Comparison of ENCODE assay signal across 18 cellular contexts in the genomic region with DNA sequence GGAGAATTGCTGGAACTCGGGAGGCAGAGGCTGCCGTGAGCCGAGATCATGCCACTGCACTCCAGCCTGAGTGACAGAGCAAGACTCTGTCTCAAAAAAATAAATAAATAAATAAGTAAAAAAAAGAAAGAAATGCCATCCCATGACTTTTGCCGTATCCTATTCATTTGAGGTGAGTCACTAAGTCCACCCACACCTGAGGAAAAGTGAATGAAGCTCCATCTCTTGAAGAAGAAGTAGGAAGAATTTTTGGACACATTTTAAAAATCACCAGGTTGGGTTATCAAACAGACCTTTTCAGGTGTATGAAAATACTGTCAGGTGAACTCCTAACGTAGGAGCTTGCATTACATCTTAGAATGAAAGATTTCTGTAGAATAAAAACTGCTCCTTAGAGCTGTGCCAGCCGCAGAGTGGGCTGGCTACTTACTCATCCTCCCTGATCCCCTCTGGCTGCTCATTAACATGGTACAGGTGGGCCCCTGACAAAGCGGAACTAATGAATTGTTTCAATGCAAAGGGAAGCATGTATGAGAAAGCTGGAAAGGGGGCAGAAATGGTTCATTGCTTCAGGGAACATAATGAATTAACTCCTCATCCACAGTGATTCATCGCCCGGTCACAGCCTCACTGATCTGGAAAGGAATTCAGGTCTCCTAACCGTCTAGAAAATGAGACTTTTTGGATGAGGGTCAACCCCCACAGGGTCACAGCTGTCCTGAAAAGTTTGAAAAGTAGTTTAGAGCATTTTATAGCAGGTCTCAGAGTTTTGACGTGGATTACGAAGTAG.
A peak's percentile ranks its signal among the peaks of the same experiment; 100 is the strongest.
DNase-seq lines count a peak whose midpoint lies in the region; ATAC-seq, FAIRE-seq and TF ChIP-seq lines count a peak whose summit lies in the region.
"Had no signal": no experiment of that assay in that cellular context is flagged by ENCODE, and none has a peak within 500 bp of the region (broad histone marks: within the 10 kb centered on the region; RNA-seq: fewer than 3 reads in every experiment).

No MANE protein-coding gene starts in this region.

- H3K36me3 ChIP-seq in bronchial epithelial cell (ENCODE audit: control insufficient read depth, insufficient read depth, low read length) (no peaks in the 10 kb centered on the region), mesendoderm (ENCODE audit: control insufficient read depth, insufficient read depth, low read length) (no peaks in the 10 kb centered on the region)
- H3K36me3 ChIP-seq: neutrophil had no signal

- no peak overlapping the region for H3K4me3 Mint-ChIP-seq in effector memory CD8-positive, alpha-beta T cell
- H3K4me3 Mint-ChIP-seq in activated T-cell treated with anti-CD3 and anti-CD28 coated beads, Interleukin-2, amount 50 U/mL, for 4 hours: no peak overlapping the region
- H3K4me3 Mint-ChIP-seq: T-helper 2 cell treated with Interferon-gamma antibody and Interleukin-4, amounts not matched to agents 5 μg/mL and 100 μg/mL, for 36 hours had no signal

- peak overlapping the region; percentile 45 for H2BK120ac ChIP-seq in mesendoderm (ENCODE audit: low read depth, low read length)

- no peak overlapping the region for H3K27ac Mint-ChIP-seq in effector memory CD8-positive, alpha-beta T cell
- H3K27ac Mint-ChIP-seq: T-helper 2 cell treated with Interferon-gamma antibody and Interleukin-4, amounts not matched to agents 5 μg/mL and 100 μg/mL, for 36 hours had no signal

- no peaks in the 10 kb centered on the region for H3K4me1 ChIP-seq in mesendoderm (ENCODE audit: control insufficient read depth, low read depth, low read length)

- TF ChIP-seq CTCF in bronchial epithelial cell (IDR thresholded peaks at IDR 0.05; ENCODE audit: insufficient read depth, low read length, severe bottlenecking): no peak

- H3K56ac ChIP-seq in mesendoderm (ENCODE audit: low read length): no peak overlapping the region

- peak; percentile 100 for TF ChIP-seq EP300 in Ishikawa (IDR thresholded peaks at IDR 0.05; ENCODE audit: borderline replicate concordance)

- no peak for FAIRE-seq in bronchial epithelial cell (lab: Jason Lieb, UNC)
- FAIRE-seq: endometrium, islet of Langerhans had no signal

- no peak overlapping the region for H4K8ac ChIP-seq in mesendoderm (ENCODE audit: low read depth, low read length)

- peak; percentile 54 for DNase-seq in AG08396 (ENCODE audit: low spot score)
- peak; percentile 94 for DNase-seq in bronchial epithelial cell (ENCODE audit: low read depth)
- DNase-seq in mesendoderm: no peak
- DNase-seq in SIG-M5 (lab: John Stamatoyannopoulos, UW): no peak
- DNase-seq in effector memory CD8-positive, alpha-beta T cell: no peak
- no peak for DNase-seq in activated T-cell treated with anti-CD3 and anti-CD28 coated beads, Interleukin-2, amount 50 U/mL, for 4 hours
- DNase-seq: amygdala; C1 segment of cervical spinal cord; NCI-H1105; NK-92 treated with Interleukin-12 subunit alpha and Interleukin-12 subunit beta, amount 100 ng/mL, for 24 hours; stimulated activated CD4-positive, alpha-beta T cell treated with anti-CD3 and anti-CD28 coated beads, Interleukin-2, amount 100 ng/mL, for 24 hours; stimulated activated naive CD8-positive, alpha-beta T cell treated with anti-CD3 and anti-CD28 coated beads, Interleukin-15, Interleukin-2, amounts not matched to agents 100 U/mL and 50 U/mL, for 24 hours had no signal

- no peaks in the 10 kb centered on the region for H3K79me2 ChIP-seq in mesendoderm (ENCODE audit: control insufficient read depth, insufficient read depth, low read length)

- H2BK5ac ChIP-seq in mesendoderm (ENCODE audit: low read length): no peak overlapping the region

- peaks cover 6 to 17% of the 10 kb centered on the region in 2 donors for H3K4me1 Mint-ChIP-seq in effector memory CD8-positive, alpha-beta T cell (ENCODE audit: low read depth in 2 of 2)
- H3K4me1 Mint-ChIP-seq in activated T-cell treated with anti-CD3 and anti-CD28 coated beads, Interleukin-2, amount 50 U/mL, for 4 hours (ENCODE audit: low read depth): peaks cover 12% of the 10 kb centered on the region

- H3K23ac ChIP-seq in mesendoderm (ENCODE audit: low read length): no peak overlapping the region

- H3K36me3 Mint-ChIP-seq in effector memory CD8-positive, alpha-beta T cell (ENCODE audit: insufficient read depth): no peaks in the 10 kb centered on the region
- no peaks in the 10 kb centered on the region for H3K36me3 Mint-ChIP-seq in activated T-cell treated with anti-CD3 and anti-CD28 coated beads, Interleukin-2, amount 50 U/mL, for 4 hours (ENCODE audit: insufficient read depth)

- H2BK15ac ChIP-seq in mesendoderm (replicated peaks; ENCODE audit: low read depth): no peak overlapping the region

- ATAC-seq in GM18907 (IDR thresholded peaks at IDR 0.05; ENCODE audit: unreplicated experiment): no peak
- ATAC-seq in effector memory CD8-positive, alpha-beta T cell (replicated peaks): no peak
- no peak for ATAC-seq in activated T-cell treated with anti-CD3 and anti-CD28 coated beads, Interleukin-2, amount 50 U/mL, for 4 hours
- ATAC-seq: stimulated activated naive CD8-positive, alpha-beta T cell treated with anti-CD3 and anti-CD28 coated beads, Interleukin-15, Interleukin-2, amounts not matched to agents 100 U/mL and 50 U/mL, for 24 hours had no signal

- no peak overlapping the region for H3K4ac ChIP-seq in mesendoderm (ENCODE audit: low read depth, low read length)

- H3K79me1 ChIP-seq in mesendoderm (ENCODE audit: low read length): no peaks in the 10 kb centered on the region

- no peak overlapping the region for H3K4me3 ChIP-seq in bronchial epithelial cell (ENCODE audit: low read depth, low read length)
- no peak overlapping the region for H3K4me3 ChIP-seq in mesendoderm (ENCODE audit: low read length)

- H3K27me3 Mint-ChIP-seq in effector memory CD8-positive, alpha-beta T cell: no peaks in the 10 kb centered on the region
- no peaks in the 10 kb centered on the region for H3K27me3 Mint-ChIP-seq in activated T-cell treated with anti-CD3 and anti-CD28 coated beads, Interleukin-2, amount 50 U/mL, for 4 hours (ENCODE audit: low read depth)

- H3K27me3 ChIP-seq in bronchial epithelial cell (ENCODE audit: control insufficient read depth, insufficient read depth, low read length) (no peaks in the 10 kb centered on the region), mesendoderm (ENCODE audit: insufficient read depth, low read length, poor library complexity) (no peaks in the 10 kb centered on the region)

- no peak overlapping the region for H3K18ac ChIP-seq in mesendoderm (ENCODE audit: low read length)

- no peaks in the 10 kb centered on the region for H3K9me3 Mint-ChIP-seq in effector memory CD8-positive, alpha-beta T cell
- H3K9me3 Mint-ChIP-seq in activated T-cell treated with anti-CD3 and anti-CD28 coated beads, Interleukin-2, amount 50 U/mL, for 4 hours: no peaks in the 10 kb centered on the region

- H3K9ac ChIP-seq in mesendoderm (ENCODE audit: low read length): no peak overlapping the region

- H3K27ac ChIP-seq in mesendoderm (ENCODE audit: low read depth, low read length): no peak overlapping the region
- H3K27ac ChIP-seq: neutrophil had no signal

- H2AK5ac ChIP-seq in mesendoderm (ENCODE audit: low read length): no peak overlapping the region

- no CpG with 5 or more reads among the region's 12 CpGs for WGBS in mesendoderm (ENCODE audit: extremely low coverage, insufficient coverage, low lambda C conversion rate)

- H3K4me2 ChIP-seq in mesendoderm (ENCODE audit: low read length): no peak overlapping the region

- H4K5ac ChIP-seq in mesendoderm (ENCODE audit: low read length): no peak overlapping the region

- TF ChIP-seq RAD21 in Ishikawa (IDR thresholded peaks at IDR 0.05; ENCODE audit: low read depth): peak; percentile 39

TF ChIP-seq in Ishikawa, 13 proteins besides CTCF, POLR2A, EP300 and RAD21:
- TF ChIP-seq EGR1 (IDR thresholded peaks at IDR 0.05) (0 out of 2 replicates have a peak, but pooled peaks have one; percentile 21), CREB1 (IDR thresholded peaks at IDR 0.05; ENCODE audit: low read depth) (peak; percentile 53), TEAD4 (IDR thresholded peaks at IDR 0.05) (peak; percentile 98), CEBPB (IDR thresholded peaks at IDR 0.05) (peak; percentile 58; the same call in 1 of the 2 replicates), TAF1 (IDR thresholded peaks at IDR 0.05; ENCODE audit: low read depth) (no peak), FOXM1 (IDR thresholded peaks at IDR 0.05; ENCODE audit: borderline replicate concordance, low read depth) (peak; percentile 99), ZBTB7A (IDR thresholded peaks at IDR 0.05; ENCODE audit: low read depth) (no peak), NFIC (IDR thresholded peaks at IDR 0.05) (peak; percentile 98), YY1 (IDR thresholded peaks at IDR 0.05; ENCODE audit: low read depth) (0 out of 2 replicates have a peak, but pooled peaks have one; percentile 39), TCF12 (IDR thresholded peaks at IDR 0.05; ENCODE audit: low read depth) (peak; percentile 100)
- TF ChIP-seq, protein P1, sequence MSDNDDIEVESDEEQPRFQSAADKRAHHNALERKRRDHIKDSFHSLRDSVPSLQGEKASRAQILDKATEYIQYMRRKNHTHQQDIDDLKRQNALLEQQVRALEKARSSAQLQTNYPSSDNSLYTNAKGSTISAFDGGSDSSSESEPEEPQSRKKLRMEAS (IDR thresholded peaks at IDR 0.05): peak; percentile 71; the same call in 1 of the 2 replicates
- TF ChIP-seq, protein P2, sequence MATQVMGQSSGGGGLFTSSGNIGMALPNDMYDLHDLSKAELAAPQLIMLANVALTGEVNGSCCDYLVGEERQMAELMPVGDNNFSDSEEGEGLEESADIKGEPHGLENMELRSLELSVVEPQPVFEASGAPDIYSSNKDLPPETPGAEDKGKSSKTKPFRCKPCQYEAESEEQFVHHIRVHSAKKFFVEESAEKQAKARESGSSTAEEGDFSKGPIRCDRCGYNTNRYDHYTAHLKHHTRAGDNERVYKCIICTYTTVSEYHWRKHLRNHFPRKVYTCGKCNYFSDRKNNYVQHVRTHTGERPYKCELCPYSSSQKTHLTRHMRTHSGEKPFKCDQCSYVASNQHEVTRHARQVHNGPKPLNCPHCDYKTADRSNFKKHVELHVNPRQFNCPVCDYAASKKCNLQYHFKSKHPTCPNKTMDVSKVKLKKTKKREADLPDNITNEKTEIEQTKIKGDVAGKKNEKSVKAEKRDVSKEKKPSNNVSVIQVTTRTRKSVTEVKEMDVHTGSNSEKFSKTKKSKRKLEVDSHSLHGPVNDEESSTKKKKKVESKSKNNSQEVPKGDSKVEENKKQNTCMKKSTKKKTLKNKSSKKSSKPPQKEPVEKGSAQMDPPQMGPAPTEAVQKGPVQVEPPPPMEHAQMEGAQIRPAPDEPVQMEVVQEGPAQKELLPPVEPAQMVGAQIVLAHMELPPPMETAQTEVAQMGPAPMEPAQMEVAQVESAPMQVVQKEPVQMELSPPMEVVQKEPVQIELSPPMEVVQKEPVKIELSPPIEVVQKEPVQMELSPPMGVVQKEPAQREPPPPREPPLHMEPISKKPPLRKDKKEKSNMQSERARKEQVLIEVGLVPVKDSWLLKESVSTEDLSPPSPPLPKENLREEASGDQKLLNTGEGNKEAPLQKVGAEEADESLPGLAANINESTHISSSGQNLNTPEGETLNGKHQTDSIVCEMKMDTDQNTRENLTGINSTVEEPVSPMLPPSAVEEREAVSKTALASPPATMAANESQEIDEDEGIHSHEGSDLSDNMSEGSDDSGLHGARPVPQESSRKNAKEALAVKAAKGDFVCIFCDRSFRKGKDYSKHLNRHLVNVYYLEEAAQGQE (IDR thresholded peaks at IDR 0.05; ENCODE audit: low read depth): no peak

Comparison
In these comparisons a context has a peak if more than half of its experiments do, and no peak if none do; other contexts are left out.
1. DNase-seq: peak in AG08396 (single experiment) and bronchial epithelial cell (single experiment); none in mesendoderm (single experiment), SIG-M5 (single experiment), effector memory CD8-positive, alpha-beta T cell (0 of 3) and activated T-cell treated with anti-CD3 and anti-CD28 coated beads, Interleukin-2, amount 50 U/mL, for 4 hours (single experiment).